In genomic region chr10:27950165-27950564, GRCh38 we compare ENCODE assay signal across 23 cellular contexts. TPM values are rescaled to one million over a fixed set of nuclear protein-coding genes. Genes with fewer than 3 reads are reported as not detected.
A peak's percentile ranks its signal among the peaks of the same experiment; 100 is the strongest.
DNase-seq lines count a peak whose midpoint lies in the region; ATAC-seq and TF ChIP-seq lines count a peak whose summit lies in the region.
"Had no signal": no experiment of that assay in that cellular context is flagged by ENCODE, and none has a peak within 500 bp of the region (broad histone marks: within the 10 kb centered on the region; RNA-seq: fewer than 3 reads in every experiment).

No MANE protein-coding gene starts in this region.

- in situ Hi-C loops in astrocyte of the spinal cord (cut with HindIII; ENCODE audit: low sequenced_read_pairs), result no loop called here

- H3K27ac ChIP-seq in GM23338 (ENCODE audit: low read depth), result no peak overlapping the region
- no peak overlapping the region for H3K27ac ChIP-seq in smooth muscle cell (ENCODE audit: low read depth)
- H3K27ac ChIP-seq: A549; BLaER1 treated with 17β-estradiol and CSF1 and Interleukin-3, amounts not matched to agents 10 nM and 100 nM had no signal

- no peak overlapping the region for H3K9ac ChIP-seq in smooth muscle cell (ENCODE audit: low read depth)
- H3K9ac ChIP-seq: BLaER1 treated with 17β-estradiol and CSF1 and Interleukin-3, amounts not matched to agents 10 nM and 100 nM had no signal

- no peaks in the 10 kb centered on the region for H3K36me3 Mint-ChIP-seq in GM23338 (ENCODE audit: low read depth)
- H3K36me3 Mint-ChIP-seq: CD14-positive monocyte had no signal

- H3K4me3 Mint-ChIP-seq in GM23338, result no peak overlapping the region
- H3K4me3 Mint-ChIP-seq: CD14-positive monocyte; CD4-positive, alpha-beta T cell; CD8-positive, alpha-beta memory T cell had no signal

- H4K20me1 ChIP-seq in GM23338 (replicated peaks; ENCODE audit: insufficient read depth), result no peaks in the 10 kb centered on the region
- H4K20me1 ChIP-seq in smooth muscle cell (ENCODE audit: low read depth), result no peaks in the 10 kb centered on the region
- H4K20me1 ChIP-seq: BLaER1 treated with 17β-estradiol and CSF1 and Interleukin-3, amounts not matched to agents 10 nM and 100 nM had no signal

- H3K27ac Mint-ChIP-seq in GM23338, result no peak overlapping the region
- H3K27ac Mint-ChIP-seq: CD14-positive monocyte; CD4-positive, alpha-beta T cell; CD8-positive, alpha-beta memory T cell had no signal

- H3K27me3 ChIP-seq in GM23338 (ENCODE audit: insufficient read depth) (no peaks in the 10 kb centered on the region), smooth muscle cell (ENCODE audit: low read depth) (no peaks in the 10 kb centered on the region)
- H3K27me3 ChIP-seq: BE2C; BLaER1 treated with 17β-estradiol and CSF1 and Interleukin-3, amounts not matched to agents 10 nM and 100 nM had no signal

- H3K4me1 ChIP-seq in GM23338 (ENCODE audit: insufficient read depth), result no peaks in the 10 kb centered on the region
- no peaks in the 10 kb centered on the region for H3K4me1 ChIP-seq in smooth muscle cell (ENCODE audit: low read depth)
- H3K4me1 ChIP-seq: A549; BE2C; BLaER1 treated with 17β-estradiol and CSF1 and Interleukin-3, amounts not matched to agents 10 nM and 100 nM; HAP-1 had no signal

- no peaks in the 10 kb centered on the region for H3K9me3 Mint-ChIP-seq in GM23338
- H3K9me3 Mint-ChIP-seq: CD14-positive monocyte; CD4-positive, alpha-beta T cell; CD8-positive, alpha-beta memory T cell had no signal

- peaks cover 10% of the 10 kb centered on the region for H3K4me1 Mint-ChIP-seq in GM23338
- H3K4me1 Mint-ChIP-seq: CD14-positive monocyte; CD8-positive, alpha-beta memory T cell had no signal

- H3K4me2 ChIP-seq in GM23338, result no peak overlapping the region
- H3K4me2 ChIP-seq in smooth muscle cell, result no peak overlapping the region
- H3K4me2 ChIP-seq: A549; BLaER1 treated with 17β-estradiol and CSF1 and Interleukin-3, amounts not matched to agents 10 nM and 100 nM had no signal

- no peaks in the 10 kb centered on the region for H3K9me2 ChIP-seq in GM23338 (ENCODE audit: insufficient read depth)

- 93% methylated on average over 2 of the region's 2 CpGs for WGBS in smooth muscle cell (ENCODE audit: low lambda C conversion rate)

- no peak for ATAC-seq in GM23338
- ATAC-seq in HG03196 (IDR thresholded peaks at IDR 0.05; ENCODE audit: unreplicated experiment), result no peak
- ATAC-seq: A549 had no signal

- H3K4me3 ChIP-seq in GM23338 (no peak overlapping the region), WI38 (ENCODE audit: low read depth, low read length) (0 out of 2 replicates have a peak overlapping the region, but pooled peaks have one; percentile 11), astrocyte of the spinal cord (ENCODE audit: low read depth, low read length) (no peak overlapping the region), retinal pigment epithelial cell (ENCODE audit: low read length) (no peak overlapping the region), smooth muscle cell (no peak overlapping the region)
- H3K4me3 ChIP-seq: A549; BLaER1 treated with 17β-estradiol and CSF1 and Interleukin-3, amounts not matched to agents 10 nM and 100 nM; HAP-1 had no signal

- H3F3A ChIP-seq in GM23338 (replicated peaks; ENCODE audit: low read depth) (no peaks in the 10 kb centered on the region), smooth muscle cell (ENCODE audit: low read depth) (no peaks in the 10 kb centered on the region)

- no peaks in the 10 kb centered on the region for H3K9me3 ChIP-seq in smooth muscle cell (replicated peaks; ENCODE audit: low read depth)
- H3K9me3 ChIP-seq: A549; BE2C; BLaER1 treated with 17β-estradiol and CSF1 and Interleukin-3, amounts not matched to agents 10 nM and 100 nM; HAP-1 had no signal

- H3K79me2 ChIP-seq in GM23338 (replicated peaks; ENCODE audit: insufficient read depth) (no peaks in the 10 kb centered on the region), smooth muscle cell (ENCODE audit: low read depth) (no peaks in the 10 kb centered on the region)

- no peak for DNase-seq in GM23338 (ENCODE audit: low spot score)
- peak; percentile 4 for DNase-seq in astrocyte of the spinal cord (ENCODE audit: low read depth, low spot score)
- DNase-seq in retinal pigment epithelial cell (ENCODE audit: low read depth), result peak; percentile 21
- DNase-seq in activated CD4-positive, alpha-beta T cell treated with anti-CD3 and anti-CD28 coated beads for 1 hour, result no peak
- no peak for DNase-seq in smooth muscle cell (lab: John Stamatoyannopoulos, UW; ENCODE audit: unreplicated experiment)
- DNase-seq in stimulated activated CD4-positive, alpha-beta T cell treated with anti-CD3 and anti-CD28 coated beads, Interleukin-2, amount 100 ng/mL, for 48 hours, result no peak
- DNase-seq: 8988T; ACHN; AML-193; BE2C; CD4-positive, alpha-beta T cell; CD8-positive, alpha-beta memory T cell; DMS 273 treated with DMSO at 0.1 percent for 48 hours; DMS79; GF-D8; GOT3 had no signal

- no peak for TF ChIP-seq CTCF in GM23338 (conservative IDR thresholded peaks at IDR 0.05; ENCODE audit: low read depth in 2 of 2)
- TF ChIP-seq CTCF in WI38 (IDR thresholded peaks at IDR 0.05; ENCODE audit: low read depth, low read length), result no peak
- no peak for TF ChIP-seq CTCF in astrocyte of the spinal cord (IDR thresholded peaks at IDR 0.05; ENCODE audit: low read depth, low read length)
- TF ChIP-seq CTCF in retinal pigment epithelial cell (conservative IDR thresholded peaks at IDR 0.05; ENCODE audit: low read depth, low read length), result no peak
- TF ChIP-seq CTCF in smooth muscle cell (IDR thresholded peaks at IDR 0.05; ENCODE audit: borderline replicate concordance, insufficient read depth, poor library complexity, severe bottlenecking), result no peak

- peak overlapping the region; percentile 49; the same call in 1 of the 2 replicates for H2AFZ ChIP-seq in GM23338
- no peak overlapping the region for H2AFZ ChIP-seq in smooth muscle cell (ENCODE audit: low read depth)

- H3K36me3 ChIP-seq in GM23338 (ENCODE audit: insufficient read depth), result no peaks in the 10 kb centered on the region
- no peaks in the 10 kb centered on the region for H3K36me3 ChIP-seq in smooth muscle cell (ENCODE audit: low read depth)
- H3K36me3 ChIP-seq: BE2C; BLaER1 treated with 17β-estradiol and CSF1 and Interleukin-3, amounts not matched to agents 10 nM and 100 nM; HAP-1 had no signal

- no peaks in the 10 kb centered on the region for H3K27me3 Mint-ChIP-seq in GM23338 (ENCODE audit: insufficient read depth, low read depth, poor library complexity)

TF ChIP-seq in GM23338, 12 proteins besides CTCF, POLR2A, EP300 and RAD21 (continues in another document):
- TF ChIP-seq, protein P1, sequence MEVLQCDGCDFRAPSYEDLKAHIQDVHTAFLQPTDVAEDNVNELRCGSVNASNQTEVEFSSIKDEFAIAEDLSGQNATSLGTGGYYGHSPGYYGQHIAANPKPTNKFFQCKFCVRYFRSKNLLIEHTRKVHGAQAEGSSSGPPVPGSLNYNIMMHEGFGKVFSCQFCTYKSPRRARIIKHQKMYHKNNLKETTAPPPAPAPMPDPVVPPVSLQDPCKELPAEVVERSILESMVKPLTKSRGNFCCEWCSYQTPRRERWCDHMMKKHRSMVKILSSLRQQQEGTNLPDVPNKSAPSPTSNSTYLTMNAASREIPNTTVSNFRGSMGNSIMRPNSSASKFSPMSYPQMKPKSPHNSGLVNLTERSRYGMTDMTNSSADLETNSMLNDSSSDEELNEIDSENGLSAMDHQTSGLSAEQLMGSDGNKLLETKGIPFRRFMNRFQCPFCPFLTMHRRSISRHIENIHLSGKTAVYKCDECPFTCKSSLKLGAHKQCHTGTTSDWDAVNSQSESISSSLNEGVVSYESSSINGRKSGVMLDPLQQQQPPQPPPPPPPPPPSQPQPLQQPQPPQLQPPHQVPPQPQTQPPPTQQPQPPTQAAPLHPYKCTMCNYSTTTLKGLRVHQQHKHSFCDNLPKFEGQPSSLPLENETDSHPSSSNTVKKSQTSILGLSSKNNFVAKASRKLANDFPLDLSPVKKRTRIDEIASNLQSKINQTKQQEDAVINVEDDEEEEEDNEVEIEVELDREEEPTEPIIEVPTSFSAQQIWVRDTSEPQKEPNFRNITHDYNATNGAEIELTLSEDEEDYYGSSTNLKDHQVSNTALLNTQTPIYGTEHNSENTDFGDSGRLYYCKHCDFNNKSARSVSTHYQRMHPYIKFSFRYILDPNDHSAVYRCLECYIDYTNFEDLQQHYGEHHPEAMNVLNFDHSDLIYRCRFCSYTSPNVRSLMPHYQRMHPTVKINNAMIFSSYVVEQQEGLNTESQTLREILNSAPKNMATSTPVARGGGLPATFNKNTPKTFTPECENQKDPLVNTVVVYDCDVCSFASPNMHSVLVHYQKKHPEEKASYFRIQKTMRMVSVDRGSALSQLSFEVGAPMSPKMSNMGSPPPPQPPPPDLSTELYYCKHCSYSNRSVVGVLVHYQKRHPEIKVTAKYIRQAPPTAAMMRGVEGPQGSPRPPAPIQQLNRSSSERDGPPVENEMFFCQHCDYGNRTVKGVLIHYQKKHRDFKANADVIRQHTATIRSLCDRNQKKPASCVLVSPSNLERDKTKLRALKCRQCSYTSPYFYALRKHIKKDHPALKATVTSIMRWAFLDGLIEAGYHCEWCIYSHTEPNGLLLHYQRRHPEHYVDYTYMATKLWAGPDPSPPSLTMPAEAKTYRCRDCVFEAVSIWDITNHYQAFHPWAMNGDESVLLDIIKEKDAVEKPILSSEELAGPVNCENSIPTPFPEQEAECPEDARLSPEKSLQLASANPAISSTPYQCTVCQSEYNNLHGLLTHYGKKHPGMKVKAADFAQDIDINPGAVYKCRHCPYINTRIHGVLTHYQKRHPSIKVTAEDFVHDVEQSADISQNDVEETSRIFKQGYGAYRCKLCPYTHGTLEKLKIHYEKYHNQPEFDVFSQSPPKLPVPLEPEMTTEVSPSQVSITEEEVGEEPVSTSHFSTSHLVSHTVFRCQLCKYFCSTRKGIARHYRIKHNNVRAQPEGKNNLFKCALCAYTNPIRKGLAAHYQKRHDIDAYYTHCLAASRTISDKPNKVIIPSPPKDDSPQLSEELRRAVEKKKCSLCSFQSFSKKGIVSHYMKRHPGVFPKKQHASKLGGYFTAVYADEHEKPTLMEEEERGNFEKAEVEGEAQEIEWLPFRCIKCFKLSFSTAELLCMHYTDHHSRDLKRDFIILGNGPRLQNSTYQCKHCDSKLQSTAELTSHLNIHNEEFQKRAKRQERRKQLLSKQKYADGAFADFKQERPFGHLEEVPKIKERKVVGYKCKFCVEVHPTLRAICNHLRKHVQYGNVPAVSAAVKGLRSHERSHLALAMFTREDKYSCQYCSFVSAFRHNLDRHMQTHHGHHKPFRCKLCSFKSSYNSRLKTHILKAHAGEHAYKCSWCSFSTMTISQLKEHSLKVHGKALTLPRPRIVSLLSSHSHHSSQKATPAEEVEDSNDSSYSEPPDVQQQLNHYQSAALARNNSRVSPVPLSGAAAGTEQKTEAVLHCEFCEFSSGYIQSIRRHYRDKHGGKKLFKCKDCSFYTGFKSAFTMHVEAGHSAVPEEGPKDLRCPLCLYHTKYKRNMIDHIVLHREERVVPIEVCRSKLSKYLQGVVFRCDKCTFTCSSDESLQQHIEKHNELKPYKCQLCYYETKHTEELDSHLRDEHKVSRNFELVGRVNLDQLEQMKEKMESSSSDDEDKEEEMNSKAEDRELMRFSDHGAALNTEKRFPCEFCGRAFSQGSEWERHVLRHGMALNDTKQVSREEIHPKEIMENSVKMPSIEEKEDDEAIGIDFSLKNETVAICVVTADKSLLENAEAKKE (CRISPR knock-in tag; IDR thresholded peaks at IDR 0.05), result no peak

RNA-seq across cellular contexts. Expression of gene ODAD2, which starts 48.7 kb away (rescaled TPM):
- 2.1 and 6.5 TPM in 2 replicates for total RNA-seq in GM23338 (2014; rRNA removed; shearing (Covaris generic))
- polyA plus RNA-seq in GM23338 (2016; fragmentation: Nextera tagmentation; extraction: Ambion mirVana), result 2.6 and 3.4 TPM in 2 replicates
- 0.45 TPM in 1 of 2 replicates, not detected in the other for total RNA-seq in smooth muscle cell
- polyA plus RNA-seq in smooth muscle cell, result not detected in 2 replicates
- total RNA-seq: CD4-positive, alpha-beta T cell; G401 had no signal
- polyA plus RNA-seq: A549; CD14-positive monocyte; CD8-positive, alpha-beta memory T cell had no signal

Comparison
In these comparisons a context has a peak if more than half of its experiments do, and no peak if none do; other contexts are left out.
1. DNase-seq: peak in astrocyte of the spinal cord (single experiment) and retinal pigment epithelial cell (single experiment); none in GM23338 (single experiment), activated CD4-positive, alpha-beta T cell treated with anti-CD3 and anti-CD28 coated beads for 1 hour (single experiment), smooth muscle cell (single experiment) and stimulated activated CD4-positive, alpha-beta T cell treated with anti-CD3 and anti-CD28 coated beads, Interleukin-2, amount 100 ng/mL, for 48 hours (0 of 2).